In genomic region chr16:24900230-24900629, GRCh38 we compare ENCODE assay signal across 19 cellular contexts. TPM values are rescaled to one million over a fixed set of nuclear protein-coding genes. Genes with fewer than 3 reads are reported as not detected.
DNase-seq lines count a peak whose midpoint lies in the region; ATAC-seq, FAIRE-seq and TF ChIP-seq lines count a peak whose summit lies in the region.
"Had no signal": no experiment of that assay in that cellular context is flagged by ENCODE, and none has a peak within 500 bp of the region (broad histone marks: within the 10 kb centered on the region; RNA-seq: fewer than 3 reads in every experiment).

No MANE protein-coding gene starts in this region.

- no peaks in the 10 kb centered on the region for H4K20me1 ChIP-seq in K562 (replicated peaks; ENCODE audit: control insufficient read depth, insufficient read depth, low read length)
- H4K20me1 ChIP-seq: BLaER1 treated with 17β-estradiol and CSF1 and Interleukin-3, amounts not matched to agents 10 nM and 100 nM had no signal

- no peaks in the 10 kb centered on the region for H3K36me3 ChIP-seq in K562 (ENCODE audit: control insufficient read depth, insufficient read depth, low read length)
- H3K36me3 ChIP-seq: BLaER1 treated with 17β-estradiol and CSF1 and Interleukin-3, amounts not matched to agents 10 nM and 100 nM; SJCRH30 had no signal

- H3K27me3 Mint-ChIP-seq in nephron progenitor cell (ENCODE audit: low read depth, poor library complexity): peaks cover 21% of the 10 kb centered on the region

- H3K4me3 ChIP-seq in K562: no peak overlapping the region
- H3K4me3 ChIP-seq: BLaER1 treated with 17β-estradiol and CSF1 and Interleukin-3, amounts not matched to agents 10 nM and 100 nM; SJCRH30 had no signal

- no TSS peak for BruUV-seq in K562 (replicated peaks; lab: Mats Ljungman, UMichigan)

- TF ChIP-seq RAD21 in Ishikawa (IDR thresholded peaks at IDR 0.05; ENCODE audit: low read depth) (no peak), K562 (CRISPR knock-in tag; conservative IDR thresholded peaks at IDR 0.05 in 1 of 2, IDR thresholded peaks at IDR 0.05 in 1 of 2) (no peak)

- no peaks in the 10 kb centered on the region; a peak in 1 of 5 replicates for H3K27me3 ChIP-seq in K562 (ENCODE audit: control insufficient read depth in 2 of 2, insufficient read depth in 2 of 2, low read length in 2 of 2)
- H3K27me3 ChIP-seq: BLaER1 treated with 17β-estradiol and CSF1 and Interleukin-3, amounts not matched to agents 10 nM and 100 nM; SJCRH30 had no signal

- 0 out of 2 replicates have a peak, but pooled peaks cover 3% of the 10 kb centered on the region for H3K9me3 ChIP-seq in K562 (replicated peaks; ENCODE audit: control insufficient read depth, insufficient read depth, low read depth, low read length)
- H3K9me3 ChIP-seq: SJCRH30 had no signal

- CTCF ChIA-PET in K562 (lab: Yijun Ruan, JAX; ENCODE audit: low intra/inter-chr PET ratio): no interaction called here

- H3K9me3 Mint-ChIP-seq in nephron progenitor cell: peaks cover 3% of the 10 kb centered on the region
- H3K9me3 Mint-ChIP-seq: CD8-positive, alpha-beta T cell had no signal

- no peak overlapping the region for H3K9ac ChIP-seq in K562 (ENCODE audit: insufficient read depth in 1 of 2, low read depth in 2 of 2, low read length in 2 of 2)
- H3K9ac ChIP-seq: BLaER1 treated with 17β-estradiol and CSF1 and Interleukin-3, amounts not matched to agents 10 nM and 100 nM; KMS-11 had no signal

- TF ChIP-seq EP300 in Ishikawa (IDR thresholded peaks at IDR 0.05; ENCODE audit: borderline replicate concordance): no peak
- TF ChIP-seq EP300 in K562 (IDR thresholded peaks at IDR 0.05; ENCODE audit: low read length): no peak

- H3K79me2 ChIP-seq in K562 (ENCODE audit: control insufficient read depth, insufficient read depth, low read length): no peaks in the 10 kb centered on the region

- H3K27ac ChIP-seq in K562 (ENCODE audit: extremely low read depth, low read depth, low read length): no peak overlapping the region
- H3K27ac ChIP-seq: BLaER1 treated with 17β-estradiol and CSF1 and Interleukin-3, amounts not matched to agents 10 nM and 100 nM; KMS-11; SJCRH30 had no signal

- TF ChIP-seq POLR2A in K562 (conservative IDR thresholded peaks at IDR 0.05): no peak

- H2AFZ ChIP-seq in K562 (ENCODE audit: low read depth, low read length): no peak overlapping the region

- no peak for TF ChIP-seq CTCF in K562 (IDR thresholded peaks at IDR 0.05 in 2 of 3, conservative IDR thresholded peaks at IDR 0.05 in 1 of 3; ENCODE audit: insufficient read depth in 2 of 3, low read depth in 1 of 3, low read length in 3 of 3)
- no peak for TF ChIP-seq CTCF in nephron progenitor cell (IDR thresholded peaks at IDR 0.05)

- ATAC-seq in K562: no peak
- no peak for ATAC-seq in HG02610 (IDR thresholded peaks at IDR 0.05; ENCODE audit: unreplicated experiment)
- ATAC-seq: CD8-positive, alpha-beta T cell; Panc1 had no signal

- POLR2A ChIA-PET in K562 (lab: Yijun Ruan, JAX): interaction anchor here (0.6 to 1.5 kb wide), 3 partner anchors 10 to 167 kb away, joined by 3 to 4 read pairs (median 4); no protein-coding TSS in a partner anchor

- in situ Hi-C loops in K562 (cut with MboI): loop anchor here (10.0 kb wide), 1 partner anchor 205 kb away; no protein-coding TSS in a partner anchor

- H3K9me1 ChIP-seq in K562 (ENCODE audit: control insufficient read depth, insufficient read depth, low read length): no peaks in the 10 kb centered on the region

- no peak overlapping the region for H3K4me3 Mint-ChIP-seq in nephron progenitor cell
- H3K4me3 Mint-ChIP-seq: CD8-positive, alpha-beta T cell; H9 had no signal

- no peaks in the 10 kb centered on the region for H3K36me3 Mint-ChIP-seq in nephron progenitor cell (ENCODE audit: low read depth)
- H3K36me3 Mint-ChIP-seq: CD8-positive, alpha-beta T cell had no signal

- no peaks in the 10 kb centered on the region for H3K4me1 ChIP-seq in K562 (replicated peaks in 1 of 2; ENCODE audit: control insufficient read depth in 2 of 2, insufficient read depth in 2 of 2, low read length in 2 of 2)
- H3K4me1 ChIP-seq: SJCRH30 had no signal

- no peaks in the 10 kb centered on the region for H3K4me1 Mint-ChIP-seq in nephron progenitor cell
- H3K4me1 Mint-ChIP-seq: H9 had no signal

- intact Hi-C loops in K562 (cut with micrococcal nuclease) (no loop called here), posterior vena cava (cut with DNase I) (no loop called here)

- DNase-seq in EH (ENCODE audit: low read depth): peak; percentile 9
- no peak for DNase-seq in K562 (ENCODE audit: extremely low read depth in 1 of 4, low spot score in 3 of 4)
- DNase-seq in nephron progenitor cell: peak; percentile 22
- no peak for DNase-seq in posterior vena cava (ENCODE audit: low spot score)
- no peak for DNase-seq in mesenteric fat pad (ENCODE audit: low spot score)
- DNase-seq: CD8-positive, alpha-beta T cell; DMS53; H9; NCI-H1417 treated with DMSO at 0.1 percent for 48 hours; NCI-H1930; NCI-H345; NCI-H526 had no signal

- H3K4me2 ChIP-seq in K562 (ENCODE audit: insufficient read depth, low read length): no peak overlapping the region
- H3K4me2 ChIP-seq: BLaER1 treated with 17β-estradiol and CSF1 and Interleukin-3, amounts not matched to agents 10 nM and 100 nM; KMS-11 had no signal

- no peak for FAIRE-seq in K562 (lab: Jason Lieb, UNC)

- no peak overlapping the region for H3K27ac Mint-ChIP-seq in nephron progenitor cell
- H3K27ac Mint-ChIP-seq: CD8-positive, alpha-beta T cell; H9 had no signal

TF ChIP-seq in Ishikawa, 13 proteins besides CTCF, POLR2A, EP300 and RAD21 (continues in another document):
- TF ChIP-seq ZBTB7A (IDR thresholded peaks at IDR 0.05; ENCODE audit: low read depth): no peak

TF ChIP-seq in K562, 482 proteins besides CTCF, POLR2A, EP300 and RAD21:
- TF ChIP-seq KAT2B (IDR thresholded peaks at IDR 0.05; ENCODE audit: low read depth, low read length): no peak
- TF ChIP-seq MIER1 (IDR thresholded peaks at IDR 0.05; ENCODE audit: low read depth): peak; percentile 78; the same call in 1 of the 2 replicates
- TF ChIP-seq GATA2 (CRISPR knock-in tag; IDR thresholded peaks at IDR 0.05): no peak
- peak; percentile 45; the same call in 1 of the 2 replicates for TF ChIP-seq REST (CRISPR knock-in tag; IDR thresholded peaks at IDR 0.05; ENCODE audit: low read depth)
- TF ChIP-seq EHMT2 (IDR thresholded peaks at IDR 0.05): peak; percentile 89
- TF ChIP-seq DACH1 (IDR thresholded peaks at IDR 0.05; ENCODE audit: partially characterized antibody): no peak

RNA-seq across cellular contexts. Expression of gene SLC5A11, which starts 54.5 kb away (rescaled TPM):
- total RNA-seq in K562 (2011; cell fraction: chromatin; rRNA removed; ENCODE audit: low replicate concordance): not detected in 2 replicates
- total RNA-seq in K562 (2011; cell fraction: nucleolus; rRNA removed): not detected in 2 replicates
- total RNA-seq in K562 (2011; cell fraction: nucleoplasm; rRNA removed): not detected in 2 replicates
- total RNA-seq in K562 (2014; rRNA removed) (0.14 TPM in 1 of 2 replicates, not detected in the other), K562 (2014; rRNA removed; fragmentation: Illumina TruSeq; extraction: Trizol) (0.07 TPM in 1 of 2 replicates, not detected in the other), K562 (2015; rRNA removed; fragmentation: Illumina TruSeq; extraction: Trizol) (0.11 TPM in 1 of 2 replicates, not detected in the other), K562 (2021) (0.09 TPM in 1 of 2 replicates, not detected in the other), posterior vena cava (not detected), mesenteric fat pad (0.16 TPM)
- polyA plus RNA-seq in K562 (2011; rRNA removed) (not detected in 2 replicates), K562 (2014; fragmentation: Illumina TruSeq; extraction: Trizol) (0.15 TPM in 1 of 2 replicates, not detected in the other), K562 (2014; fragmentation: Nextera tagmentation; extraction: Ambion mirVana) (under 1 TPM; 0.04 to 0.25 TPM), K562 (2014; rRNA removed) (0.18 TPM in 1 of 2 replicates, not detected in the other)
- polyA plus RNA-seq in K562 (2011; cell fraction: cytosol; rRNA removed): 0.04 TPM in 1 of 2 replicates, not detected in the other
- 0.13 and 0.17 TPM in 2 replicates for polyA plus RNA-seq in K562 (2011; cell fraction: nucleus; rRNA removed)
- polyA plus RNA-seq in K562 (2012): 0.07 and 0.08 TPM in 2 replicates
- not detected in 2 replicates for polyA minus RNA-seq in K562 (2011; rRNA and poly(A)+ RNA removed)
- not detected in 2 replicates for polyA minus RNA-seq in K562 (2011; cell fraction: cytosol; rRNA and poly(A)+ RNA removed)
- polyA minus RNA-seq in K562 (2011; cell fraction: nucleus; rRNA and poly(A)+ RNA removed): not detected in 2 replicates
- total RNA-seq: M059J had no signal

Comparison
In these comparisons a context has a peak if more than half of its experiments do, and no peak if none do; other contexts are left out.
1. DNase-seq: peak in EH (single experiment) and nephron progenitor cell (single experiment); none in K562 (0 of 4), posterior vena cava (single experiment) and mesenteric fat pad (single experiment).